Comparison of ENCODE assay signal across 1 cellular context in the genomic region with DNA sequence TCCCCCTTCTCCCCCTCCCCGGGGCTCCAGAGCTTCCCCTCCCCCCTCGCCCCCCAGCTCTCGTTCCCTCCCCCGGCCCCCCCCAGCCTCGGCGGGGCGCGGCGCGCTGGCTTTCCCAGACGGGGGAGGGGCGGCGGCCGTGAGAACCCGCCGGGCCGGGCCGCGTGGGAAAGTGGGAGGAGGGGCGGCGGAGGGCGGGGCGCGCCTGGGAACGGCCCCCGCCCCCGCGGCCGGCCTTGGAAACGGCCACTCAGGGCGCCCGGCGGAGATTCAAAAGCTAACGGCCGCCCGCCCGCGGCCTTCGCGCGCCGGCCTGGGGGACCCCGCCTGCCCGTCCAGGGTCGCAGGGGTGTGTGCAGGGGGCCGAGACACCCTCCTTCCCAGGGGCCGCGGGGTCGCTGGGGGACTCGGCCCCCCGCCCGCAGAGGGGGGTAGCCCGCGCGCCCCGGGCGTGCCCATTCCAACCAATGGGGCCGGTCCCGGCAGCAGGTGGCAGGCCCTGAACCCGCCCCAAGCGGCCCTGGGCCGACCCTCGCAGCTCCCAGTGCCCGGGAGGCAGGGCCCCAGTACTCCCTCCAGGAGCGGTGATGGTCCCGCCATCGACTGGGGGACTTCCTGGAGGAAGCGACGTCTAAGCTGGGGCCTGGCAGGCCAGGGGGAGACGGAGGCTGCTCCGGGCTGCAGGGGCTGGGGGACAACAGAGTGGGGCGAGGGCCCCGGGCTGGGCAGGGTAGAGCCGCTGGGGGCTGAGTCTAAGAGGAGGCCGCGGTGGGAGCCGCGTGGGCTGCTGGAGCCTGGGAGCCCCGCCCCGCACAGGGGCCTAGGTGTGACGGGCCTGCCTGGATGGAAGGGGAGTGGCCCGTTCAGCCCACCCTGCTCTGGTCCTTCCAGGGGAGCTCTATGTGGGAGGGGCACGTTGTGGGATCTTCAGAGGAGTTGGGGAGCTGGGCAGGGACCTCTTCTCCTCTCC.
TF ChIP-seq lines count a peak whose summit lies in the region.

No MANE protein-coding gene starts in this region.

TF ChIP-seq in GM12878, 131 proteins besides CTCF, POLR2A, EP300 and RAD21 (continued from another document):
- TF ChIP-seq, protein P1, sequence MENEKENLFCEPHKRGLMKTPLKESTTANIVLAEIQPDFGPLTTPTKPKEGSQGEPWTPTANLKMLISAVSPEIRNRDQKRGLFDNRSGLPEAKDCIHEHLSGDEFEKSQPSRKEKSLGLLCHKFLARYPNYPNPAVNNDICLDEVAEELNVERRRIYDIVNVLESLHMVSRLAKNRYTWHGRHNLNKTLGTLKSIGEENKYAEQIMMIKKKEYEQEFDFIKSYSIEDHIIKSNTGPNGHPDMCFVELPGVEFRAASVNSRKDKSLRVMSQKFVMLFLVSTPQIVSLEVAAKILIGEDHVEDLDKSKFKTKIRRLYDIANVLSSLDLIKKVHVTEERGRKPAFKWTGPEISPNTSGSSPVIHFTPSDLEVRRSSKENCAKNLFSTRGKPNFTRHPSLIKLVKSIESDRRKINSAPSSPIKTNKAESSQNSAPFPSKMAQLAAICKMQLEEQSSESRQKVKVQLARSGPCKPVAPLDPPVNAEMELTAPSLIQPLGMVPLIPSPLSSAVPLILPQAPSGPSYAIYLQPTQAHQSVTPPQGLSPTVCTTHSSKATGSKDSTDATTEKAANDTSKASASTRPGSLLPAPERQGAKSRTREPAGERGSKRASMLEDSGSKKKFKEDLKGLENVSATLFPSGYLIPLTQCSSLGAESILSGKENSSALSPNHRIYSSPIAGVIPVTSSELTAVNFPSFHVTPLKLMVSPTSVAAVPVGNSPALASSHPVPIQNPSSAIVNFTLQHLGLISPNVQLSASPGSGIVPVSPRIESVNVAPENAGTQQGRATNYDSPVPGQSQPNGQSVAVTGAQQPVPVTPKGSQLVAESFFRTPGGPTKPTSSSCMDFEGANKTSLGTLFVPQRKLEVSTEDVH (IDR thresholded peaks at IDR 0.05; ENCODE audit: low read depth, partially characterized antibody): no peak
- TF ChIP-seq, protein P2, sequence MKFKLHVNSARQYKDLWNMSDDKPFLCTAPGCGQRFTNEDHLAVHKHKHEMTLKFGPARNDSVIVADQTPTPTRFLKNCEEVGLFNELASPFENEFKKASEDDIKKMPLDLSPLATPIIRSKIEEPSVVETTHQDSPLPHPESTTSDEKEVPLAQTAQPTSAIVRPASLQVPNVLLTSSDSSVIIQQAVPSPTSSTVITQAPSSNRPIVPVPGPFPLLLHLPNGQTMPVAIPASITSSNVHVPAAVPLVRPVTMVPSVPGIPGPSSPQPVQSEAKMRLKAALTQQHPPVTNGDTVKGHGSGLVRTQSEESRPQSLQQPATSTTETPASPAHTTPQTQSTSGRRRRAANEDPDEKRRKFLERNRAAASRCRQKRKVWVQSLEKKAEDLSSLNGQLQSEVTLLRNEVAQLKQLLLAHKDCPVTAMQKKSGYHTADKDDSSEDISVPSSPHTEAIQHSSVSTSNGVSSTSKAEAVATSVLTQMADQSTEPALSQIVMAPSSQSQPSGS (IDR thresholded peaks at IDR 0.05; ENCODE audit: low read length): no peak
- peak; percentile 82 for TF ChIP-seq IKZF1 (conservative IDR thresholded peaks at IDR 0.05)
- no peak for TF ChIP-seq CREM (IDR thresholded peaks at IDR 0.05; ENCODE audit: low read depth)
- peak; percentile 43 for TF ChIP-seq SP1 (IDR thresholded peaks at IDR 0.05; ENCODE audit: low read depth, low read length)
- no peak for TF ChIP-seq FOS (IDR thresholded peaks at IDR 0.05; ENCODE audit: borderline replicate concordance, extremely low read depth, insufficient read length)
- TF ChIP-seq, protein P3, sequence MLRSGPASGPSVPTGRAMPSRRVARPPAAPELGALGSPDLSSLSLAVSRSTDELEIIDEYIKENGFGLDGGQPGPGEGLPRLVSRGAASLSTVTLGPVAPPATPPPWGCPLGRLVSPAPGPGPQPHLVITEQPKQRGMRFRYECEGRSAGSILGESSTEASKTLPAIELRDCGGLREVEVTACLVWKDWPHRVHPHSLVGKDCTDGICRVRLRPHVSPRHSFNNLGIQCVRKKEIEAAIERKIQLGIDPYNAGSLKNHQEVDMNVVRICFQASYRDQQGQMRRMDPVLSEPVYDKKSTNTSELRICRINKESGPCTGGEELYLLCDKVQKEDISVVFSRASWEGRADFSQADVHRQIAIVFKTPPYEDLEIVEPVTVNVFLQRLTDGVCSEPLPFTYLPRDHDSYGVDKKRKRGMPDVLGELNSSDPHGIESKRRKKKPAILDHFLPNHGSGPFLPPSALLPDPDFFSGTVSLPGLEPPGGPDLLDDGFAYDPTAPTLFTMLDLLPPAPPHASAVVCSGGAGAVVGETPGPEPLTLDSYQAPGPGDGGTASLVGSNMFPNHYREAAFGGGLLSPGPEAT (IDR thresholded peaks at IDR 0.05; ENCODE audit: low read depth): no peak
- TF ChIP-seq NFIC (IDR thresholded peaks at IDR 0.05; ENCODE audit: low read depth, low read length): no peak
